In the genomic region with DNA sequence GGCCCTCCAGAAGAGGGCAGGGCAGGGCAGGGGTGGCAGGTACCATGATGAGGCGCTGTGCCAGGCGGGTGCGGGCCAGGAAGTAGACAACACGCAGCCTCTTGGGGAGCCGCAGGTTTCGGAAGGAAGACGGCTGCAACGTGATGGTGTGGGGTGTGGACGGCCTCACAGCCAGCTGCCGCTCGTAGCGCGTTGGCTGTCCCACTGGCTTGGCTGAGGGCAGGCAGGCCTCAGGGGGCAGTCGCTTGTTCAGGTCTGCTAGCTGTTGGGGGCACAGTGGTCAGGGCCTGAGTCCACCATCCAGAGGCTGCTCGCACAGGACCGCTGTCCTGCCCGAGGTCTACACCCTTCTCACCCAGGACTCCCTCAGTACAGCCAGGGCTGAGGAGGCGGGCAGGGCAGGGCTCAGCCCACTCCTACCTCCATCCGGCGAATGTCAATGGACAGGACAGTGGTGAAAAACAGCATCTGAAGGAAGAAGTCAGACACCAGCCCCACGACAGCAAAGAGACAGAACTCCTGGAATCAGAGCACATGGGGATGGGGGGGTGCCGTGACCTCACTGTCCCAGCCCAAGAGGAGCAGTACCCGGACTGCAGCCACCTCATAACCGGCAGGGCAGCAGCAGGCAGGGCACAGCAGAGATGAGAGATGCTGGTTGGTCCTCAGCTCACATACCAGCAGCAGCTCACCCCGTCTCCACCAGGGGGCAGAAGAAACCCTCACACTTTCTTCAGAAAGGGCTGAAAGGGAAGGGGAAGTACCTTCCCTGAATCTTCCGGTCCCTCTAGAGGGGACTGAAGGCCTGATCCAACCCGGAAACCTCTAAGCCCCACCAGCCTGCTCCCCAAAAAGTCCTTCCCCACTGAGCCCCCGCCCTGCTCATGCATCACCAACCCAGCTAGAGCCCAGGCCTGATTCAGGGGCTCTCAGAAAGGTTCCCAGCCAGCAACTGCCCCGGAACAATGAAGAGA, we compare ENCODE assay signal across 8 cellular contexts. TPM values are rescaled to one million over a fixed set of nuclear protein-coding genes. Genes with fewer than 3 reads are reported as not detected.
DNase-seq lines count a peak whose midpoint lies in the region; ATAC-seq and TF ChIP-seq lines count a peak whose summit lies in the region.

No MANE protein-coding gene starts in this region.

- in situ Hi-C loops in Caki2 (cut with HindIII; ENCODE audit: low pct_unique_long_range_greater_than_20kb, low sequenced_read_pairs): no loop called here

- peak; percentile 83 for ATAC-seq in GM21390 (IDR thresholded peaks at IDR 0.05; ENCODE audit: unreplicated experiment)
- peak; percentile 73 for ATAC-seq in RWPE2 (ENCODE audit: low read depth)

- H3K27ac ChIP-seq in RWPE2 (ENCODE audit: poor library complexity, severe bottlenecking) (peak overlapping the region; percentile 16), subcutaneous abdominal adipose tissue (ENCODE audit: low read depth, low read length) (no peak overlapping the region)

- H3K9ac ChIP-seq in subcutaneous abdominal adipose tissue (ENCODE audit: low read length in 5 of 5): peak overlapping the region in 3 of 5 donors; percentile 6 to 74 (median 44)

- peaks cover 30% of the 10 kb centered on the region for H3K36me3 ChIP-seq in RWPE2 (ENCODE audit: low read depth)
- H3K36me3 ChIP-seq in subcutaneous abdominal adipose tissue (ENCODE audit: control insufficient read depth in 5 of 5, insufficient read depth in 5 of 5, low read length in 5 of 5): peaks cover 0 to 79% (median 62%) of the 10 kb centered on the region in 5 donors

- TF ChIP-seq CTCF in RWPE2 (IDR thresholded peaks at IDR 0.05; ENCODE audit: poor library complexity, severe bottlenecking): peak; percentile 84

- H3K4me1 ChIP-seq in RWPE2 (ENCODE audit: insufficient read depth, poor library complexity, severe bottlenecking) (no peaks in the 10 kb centered on the region), subcutaneous abdominal adipose tissue (ENCODE audit: control insufficient read depth in 5 of 5, insufficient read depth in 5 of 5, low read length in 5 of 5) (peaks cover 4 to 16% (median 11%) of the 10 kb centered on the region in 5 donors)

- H3K27me3 ChIP-seq in RWPE2 (ENCODE audit: insufficient read depth, poor library complexity, severe bottlenecking) (no peaks in the 10 kb centered on the region), subcutaneous abdominal adipose tissue (ENCODE audit: control insufficient read depth in 5 of 5, insufficient read depth in 4 of 5, low read length in 5 of 5) (no peaks in the 10 kb centered on the region)

- H3K4me3 ChIP-seq in Jurkat, Clone E6-1 (ENCODE audit: low read length): peak overlapping the region; percentile 24
- no peak overlapping the region for H3K4me3 ChIP-seq in RWPE2 (ENCODE audit: severe bottlenecking)
- peak overlapping the region in 4 of 5 donors; percentile 6 to 29 (median 12) for H3K4me3 ChIP-seq in subcutaneous abdominal adipose tissue (ENCODE audit: low read depth in 1 of 5, low read length in 5 of 5)

- DNase-seq in Caki2 (ENCODE audit: low read depth) (peak; percentile 79), RWPE2 (ENCODE audit: low spot score) (peak; percentile 70), foreskin melanocyte (peak; percentile 89), non-pigmented ciliary epithelial cell (ENCODE audit: low read depth) (peak; percentile 54)
- peak; percentile 88 for DNase-seq in Jurkat, Clone E6-1 (ENCODE audit: low read depth, low spot score)
- peak; percentile 94 for DNase-seq in activated effector memory CD4-positive, alpha-beta T cell treated with anti-CD3 and anti-CD28 coated beads, Interleukin-2, amount 50 U/mL, for 16 hours

- H3K9me3 ChIP-seq in RWPE2 (ENCODE audit: severe bottlenecking) (no peaks in the 10 kb centered on the region), subcutaneous abdominal adipose tissue (ENCODE audit: control insufficient read depth in 5 of 5, low read length in 5 of 5) (no peaks in the 10 kb centered on the region)

RNA-seq across cellular contexts. Expression of gene PTPN23, which starts 40.0 kb away (rescaled TPM):
- total RNA-seq in Caki2 (2014; rRNA removed; shearing (Covaris generic); ENCODE audit: low replicate concordance): 4.0 and 14.1 TPM in 2 replicates
- polyA plus RNA-seq in Jurkat, Clone E6-1 (2012; ENCODE audit: insufficient read depth, insufficient read length): 22.3 TPM

RNA-seq across cellular contexts. Expression of gene SCAP, which starts 54.9 kb away (rescaled TPM):
- 47.7 and 49.5 TPM in 2 replicates for total RNA-seq in Caki2 (2014; rRNA removed; shearing (Covaris generic); ENCODE audit: low replicate concordance)
- polyA plus RNA-seq in Jurkat, Clone E6-1 (2012; ENCODE audit: insufficient read depth, insufficient read length): 57.1 TPM
